10 cellular contexts compared by ENCODE assay signal in the genomic region with DNA sequence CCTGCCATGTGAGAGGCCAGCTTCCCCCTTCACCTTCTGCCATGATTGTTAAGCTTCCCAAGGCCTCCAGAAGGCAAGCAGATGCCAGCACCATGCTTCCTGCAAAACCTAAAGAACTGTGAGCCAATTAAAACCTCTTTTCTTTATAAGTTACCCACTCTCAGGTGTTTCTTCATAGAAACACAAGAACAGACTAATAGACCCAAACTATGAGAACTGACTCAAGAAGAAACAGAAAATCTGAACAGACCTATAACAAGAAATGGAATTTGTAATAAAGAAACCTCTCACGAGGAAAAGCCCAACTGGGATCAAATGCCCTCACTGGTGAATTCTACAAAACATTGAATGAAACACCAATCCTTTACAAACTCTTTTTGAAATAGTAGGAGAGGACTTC.
"Had no signal": no experiment of that assay in that cellular context is flagged by ENCODE, and none has a peak within 500 bp of the region (broad histone marks: within the 10 kb centered on the region; RNA-seq: fewer than 3 reads in every experiment).

No MANE protein-coding gene starts in this region.

- H3K4me3 ChIP-seq: cardiac muscle cell, coronary artery, pancreas, thyroid gland had no signal

- H3K9me3 ChIP-seq: pancreas, thyroid gland had no signal

- DNase-seq: activated B cell treated with CpG ODN at 0.5 μM for 24 hours; activated CD4-positive, alpha-beta T cell treated with anti-CD3 and anti-CD28 coated beads, Interleukin-2, amount 10 ng/mL, durations not matched to agents 7 days and 5 days; activated gamma-delta T cell treated with Interleukin-2 at 50 U/mL for 16 hours; foreskin fibroblast; kidney glomerular epithelial cell; pancreas; T-helper 2 cell; thyroid gland had no signal

- H3K27ac Mint-ChIP-seq: activated B cell treated with CpG ODN at 0.5 μM for 24 hours; activated CD4-positive, alpha-beta T cell treated with anti-CD3 and anti-CD28 coated beads, Interleukin-2, amount 10 ng/mL, durations not matched to agents 7 days and 5 days had no signal

- H3K27ac ChIP-seq: cardiac muscle cell, coronary artery, pancreas, thyroid gland had no signal

- H3K27me3 Mint-ChIP-seq: activated B cell treated with CpG ODN at 0.5 μM for 24 hours; activated CD4-positive, alpha-beta T cell treated with anti-CD3 and anti-CD28 coated beads, Interleukin-2, amount 10 ng/mL, durations not matched to agents 7 days and 5 days had no signal

- H3K27me3 ChIP-seq: cardiac muscle cell, pancreas, thyroid gland had no signal

- H3K4me3 Mint-ChIP-seq: activated B cell treated with CpG ODN at 0.5 μM for 24 hours; activated CD4-positive, alpha-beta T cell treated with anti-CD3 and anti-CD28 coated beads, Interleukin-2, amount 10 ng/mL, durations not matched to agents 7 days and 5 days had no signal

- H3K4me1 ChIP-seq: pancreas, thyroid gland had no signal
